In genomic region chr1:119648620-119649004, GRCh38 we compare ENCODE assay signal across 8 cellular contexts. TPM values are rescaled to one million over a fixed set of nuclear protein-coding genes. Genes with fewer than 3 reads are reported as not detected.
DNase-seq lines count a peak whose midpoint lies in the region; TF ChIP-seq lines count a peak whose summit lies in the region.

No MANE protein-coding gene starts in this region.

- H3K4me2 ChIP-seq in neural progenitor cell: peak overlapping the region; percentile 95

- no peaks in the 10 kb centered on the region for H3K36me3 Mint-ChIP-seq in endodermal cell (ENCODE audit: low read depth)
- H3K36me3 Mint-ChIP-seq in neural progenitor cell: no peaks in the 10 kb centered on the region

- H3K4me3 Mint-ChIP-seq in endodermal cell (peak overlapping the region; percentile 91), neural progenitor cell (peak overlapping the region; percentile 94)

- H3K27me3 ChIP-seq in NT2/D1 (ENCODE audit: insufficient read depth, insufficient read length): peaks cover 3% of the 10 kb centered on the region
- no peaks in the 10 kb centered on the region for H3K27me3 ChIP-seq in endodermal cell (ENCODE audit: control insufficient read depth, insufficient read depth, low read length, poor library complexity, severe bottlenecking)
- H3K27me3 ChIP-seq in neural progenitor cell: peaks cover 21% of the 10 kb centered on the region

- no peak for DNase-seq in NT2/D1 (ENCODE audit: low read depth, low spot score)
- DNase-seq in endodermal cell: no peak
- no peak for DNase-seq in neural progenitor cell (ENCODE audit: low spot score)
- no peak for DNase-seq in HEK293T (ENCODE audit: extremely low spot score)
- DNase-seq in NCI-H2227 treated with DMSO at 0.1 percent for 48 hours (lab: John Stamatoyannopoulos, UW): no peak
- no peak for DNase-seq in erythroblast (lab: John Stamatoyannopoulos, UW)
- DNase-seq in GDM1 (lab: John Stamatoyannopoulos, UW): no peak

- H3K79me2 ChIP-seq in neural progenitor cell (ENCODE audit: low read depth): peaks cover 28% of the 10 kb centered on the region

- H3K4me1 ChIP-seq in NT2/D1 (ENCODE audit: insufficient read depth, insufficient read length) (no peaks in the 10 kb centered on the region), endodermal cell (ENCODE audit: control insufficient read depth, insufficient read depth, low read length) (peaks cover 2% of the 10 kb centered on the region), neural progenitor cell (peaks cover 15% of the 10 kb centered on the region)

- CTCF ChIA-PET in HEK293T (lab: Yijun Ruan, JAX): interaction anchor here (0.6 to 1.9 kb wide), 7 partner anchors 9 to 63 kb away, joined by 3 to 11 read pairs (median 8); partner anchors contain the start of gene PHGDH

- H3K27ac Mint-ChIP-seq in endodermal cell (peak overlapping the region; percentile 62), neural progenitor cell (no peak overlapping the region)

- H3K36me3 ChIP-seq in NT2/D1 (ENCODE audit: insufficient read depth, insufficient read length, low read length) (peaks cover 19% of the 10 kb centered on the region), endodermal cell (ENCODE audit: control insufficient read depth, insufficient read depth, low read length) (no peaks in the 10 kb centered on the region), neural progenitor cell (no peaks in the 10 kb centered on the region)

- peaks cover 3% of the 10 kb centered on the region for H3F3A ChIP-seq in neural progenitor cell (ENCODE audit: low read depth)

- H3K4me1 Mint-ChIP-seq in endodermal cell (peaks cover 40% of the 10 kb centered on the region), neural progenitor cell (peaks cover 18% of the 10 kb centered on the region)

- H2AFZ ChIP-seq in neural progenitor cell (replicated peaks): peak overlapping the region; percentile 87

- no peaks in the 10 kb centered on the region for H3K9me3 Mint-ChIP-seq in endodermal cell
- no peaks in the 10 kb centered on the region for H3K9me3 Mint-ChIP-seq in neural progenitor cell

- peak overlapping the region; percentile 89 for H3K9ac ChIP-seq in NT2/D1 (ENCODE audit: insufficient read length, low read depth)
- H3K9ac ChIP-seq in endodermal cell (ENCODE audit: extremely low read depth, low read length, poor library complexity, severe bottlenecking): peak overlapping the region; percentile 79
- H3K9ac ChIP-seq in neural progenitor cell: peak overlapping the region; percentile 3

- H3K9me3 ChIP-seq in NT2/D1 (ENCODE audit: insufficient read depth, low read length) (no peaks in the 10 kb centered on the region), endodermal cell (ENCODE audit: control insufficient read depth, low read length) (no peaks in the 10 kb centered on the region), neural progenitor cell (ENCODE audit: low read depth) (no peaks in the 10 kb centered on the region)

- WGBS in endodermal cell (ENCODE audit: insufficient coverage in 1 of 2, insufficient read length in 1 of 2), 2 experiments: 16 to 37% methylated on average over 6 to 10 of the region's 10 CpGs

- POLR2A ChIA-PET in HEK293T (lab: Yijun Ruan, JAX): interaction anchor here (0.8 to 2.7 kb wide), 12 partner anchors 9 to 93 kb away, joined by 3 to 21 read pairs (median 13); partner anchors contain the start of gene PHGDH

- H3K27ac ChIP-seq in C4-2B (peak overlapping the region; percentile 67), endodermal cell (ENCODE audit: low read depth, low read length) (peak overlapping the region; percentile 97), neural progenitor cell (no peak overlapping the region)

- no peak for TF ChIP-seq POLR2A in erythroblast (IDR thresholded peaks at IDR 0.05; ENCODE audit: low read length)

- TF ChIP-seq CTCF in C4-2B (conservative IDR thresholded peaks at IDR 0.05) (no peak), endodermal cell (conservative IDR thresholded peaks at IDR 0.05) (no peak), neural progenitor cell (IDR thresholded peaks at IDR 0.05) (no peak)

- H4K20me1 ChIP-seq in neural progenitor cell (ENCODE audit: low read depth): peaks cover 35% of the 10 kb centered on the region

- H3K4me3 ChIP-seq in NT2/D1 (ENCODE audit: insufficient read length, low read depth) (peak overlapping the region; percentile 95), endodermal cell (ENCODE audit: low read length) (peak overlapping the region; percentile 81), neural progenitor cell (peak overlapping the region; percentile 99)

- no peaks in the 10 kb centered on the region for H3K27me3 Mint-ChIP-seq in endodermal cell (ENCODE audit: insufficient read depth)
- no peaks in the 10 kb centered on the region for H3K27me3 Mint-ChIP-seq in neural progenitor cell (ENCODE audit: insufficient read depth, low read depth)

TF ChIP-seq in HEK293T, 16 proteins besides CTCF, POLR2A, EP300 and RAD21:
- TF ChIP-seq SP1 (IDR thresholded peaks at IDR 0.05): no peak
- no peak for TF ChIP-seq ZNF384 (IDR thresholded peaks at IDR 0.05)
- TF ChIP-seq ELF4 (IDR thresholded peaks at IDR 0.05): no peak
- TF ChIP-seq HDGF (IDR thresholded peaks at IDR 0.05; ENCODE audit: borderline replicate concordance): no peak
- TF ChIP-seq, protein P1, sequence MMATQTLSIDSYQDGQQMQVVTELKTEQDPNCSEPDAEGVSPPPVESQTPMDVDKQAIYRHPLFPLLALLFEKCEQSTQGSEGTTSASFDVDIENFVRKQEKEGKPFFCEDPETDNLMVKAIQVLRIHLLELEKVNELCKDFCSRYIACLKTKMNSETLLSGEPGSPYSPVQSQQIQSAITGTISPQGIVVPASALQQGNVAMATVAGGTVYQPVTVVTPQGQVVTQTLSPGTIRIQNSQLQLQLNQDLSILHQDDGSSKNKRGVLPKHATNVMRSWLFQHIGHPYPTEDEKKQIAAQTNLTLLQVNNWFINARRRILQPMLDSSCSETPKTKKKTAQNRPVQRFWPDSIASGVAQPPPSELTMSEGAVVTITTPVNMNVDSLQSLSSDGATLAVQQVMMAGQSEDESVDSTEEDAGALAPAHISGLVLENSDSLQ (IDR thresholded peaks at IDR 0.05): no peak
- no peak for TF ChIP-seq LEF1 (IDR thresholded peaks at IDR 0.05; ENCODE audit: borderline replicate concordance)
- no peak for TF ChIP-seq TARDBP (IDR thresholded peaks at IDR 0.05)
- TF ChIP-seq NFRKB (IDR thresholded peaks at IDR 0.05): no peak
- TF ChIP-seq CTBP1 (IDR thresholded peaks at IDR 0.05; ENCODE audit: borderline replicate concordance): no peak
- TF ChIP-seq BHLHE40 (IDR thresholded peaks at IDR 0.05; ENCODE audit: borderline replicate concordance): no peak
- no peak for TF ChIP-seq SUZ12 (IDR thresholded peaks at IDR 0.05)
- no peak for TF ChIP-seq FOXA1 (IDR thresholded peaks at IDR 0.05)
- TF ChIP-seq FOXM1 (IDR thresholded peaks at IDR 0.05; ENCODE audit: borderline replicate concordance): no peak
- no peak for TF ChIP-seq FOXK2 (IDR thresholded peaks at IDR 0.05)
- no peak for TF ChIP-seq ARNT (IDR thresholded peaks at IDR 0.05)
- TF ChIP-seq L3MBTL2 (conservative IDR thresholded peaks at IDR 0.05): no peak

RNA-seq across cellular contexts. Expression of gene ZNF697, which starts 0.5 kb away (rescaled TPM):
- 10 to 100 TPM; 12.0 to 14.8 TPM for total RNA-seq in endodermal cell
- 7.4 TPM for polyA plus RNA-seq in endodermal cell (2013, experiment 1 of 2)
- polyA plus RNA-seq in endodermal cell (2013, experiment 2 of 2): 6.7 TPM
- total RNA-seq in neural progenitor cell (ENCODE audit: low replicate concordance): 8.3 and 9.8 TPM in 2 replicates

Comparison
In these comparisons a context has a peak if more than half of its experiments do, and no peak if none do; other contexts are left out.
1. H3K9ac ChIP-seq: peak in every context shown above with its lines; median percentile 89 in NT2/D1; 79 in endodermal cell; 3 in neural progenitor cell.